In genomic region chr11:3021125-3021524, GRCh38 we compare ENCODE assay signal across 8 cellular contexts.
DNase-seq lines count a peak whose midpoint lies in the region; ATAC-seq and TF ChIP-seq lines count a peak whose summit lies in the region.

No MANE protein-coding gene starts in this region.

- H3K36me3 ChIP-seq in NT2/D1 (ENCODE audit: insufficient read depth, insufficient read length, low read length) = peaks cover 67% of the 10 kb centered on the region

- H3K4me1 ChIP-seq in NT2/D1 (ENCODE audit: insufficient read depth, insufficient read length) = no peaks in the 10 kb centered on the region

- H3K9me3 ChIP-seq in NT2/D1 (ENCODE audit: insufficient read depth, low read length) = no peaks in the 10 kb centered on the region

- H3K4me3 ChIP-seq in AG09309 (ENCODE audit: control insufficient read depth, low read depth, low read length) (no peak overlapping the region), NT2/D1 (ENCODE audit: insufficient read length, low read depth) (no peak overlapping the region)

- H3K9ac ChIP-seq in NT2/D1 (ENCODE audit: insufficient read length, low read depth) = no peak overlapping the region

- DNase-seq in AG09309 (ENCODE audit: low read depth) (no peak), GDM1 (lab: John Stamatoyannopoulos, UW) (peak; percentile 14), NT2/D1 (ENCODE audit: low read depth, low spot score) (peak; percentile 22), T47D (ENCODE audit: low read depth in 1 of 2, low spot score in 1 of 2) (peak; percentile 64 to 71), left kidney (ENCODE audit: low read depth, low spot score) (peak; percentile 70), NCI-H1436 treated with DMSO at 0.1 percent for 48 hours (lab: John Stamatoyannopoulos, UW) (no peak), SW480 (ENCODE audit: low spot score) (no peak)

- in situ Hi-C loops in T47D (cut with HindIII; ENCODE audit: low pct_unique_long_range_greater_than_20kb, low sequenced_read_pairs) = no loop called here

- peak; percentile 43 for TF ChIP-seq CTCF in AG09309 (IDR thresholded peaks at IDR 0.05; ENCODE audit: control insufficient read depth, insufficient read depth, low read depth, low read length, missing control alignments)

- no peak for ATAC-seq in GM21390 (IDR thresholded peaks at IDR 0.05; ENCODE audit: unreplicated experiment)

- no peaks in the 10 kb centered on the region for H3K27me3 ChIP-seq in NT2/D1 (ENCODE audit: insufficient read depth, insufficient read length)

Comparison
In these comparisons a context has a peak if more than half of its experiments do, and no peak if none do; other contexts are left out.
1. DNase-seq: peak in GDM1 (single experiment), NT2/D1 (single experiment), T47D (2 of 2) and left kidney (single experiment); none in AG09309 (single experiment), NCI-H1436 treated with DMSO at 0.1 percent for 48 hours (single experiment) and SW480 (single experiment).